In the genomic region with DNA sequence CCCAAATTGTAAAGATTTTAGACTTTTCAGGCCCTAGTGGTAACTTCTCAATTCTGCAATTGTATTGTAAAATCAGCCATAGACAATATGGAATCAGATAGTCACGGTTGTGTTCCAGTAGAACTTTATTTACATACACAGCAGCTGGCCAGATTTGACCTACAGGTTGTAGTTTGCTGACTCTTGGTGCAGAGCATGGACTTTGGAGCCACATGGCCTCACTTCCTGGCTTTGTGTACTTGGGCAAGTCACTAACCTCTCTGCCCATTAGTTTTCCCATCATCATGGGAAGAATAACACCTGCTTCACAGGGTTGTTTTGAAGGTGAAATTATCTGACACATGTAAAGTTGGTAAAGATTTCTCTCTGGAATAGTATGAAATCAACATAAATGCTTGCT, we compare ENCODE assay signal across 1 cellular context.
TF ChIP-seq lines count a peak whose summit lies in the region.

No MANE protein-coding gene starts in this region.

TF ChIP-seq in HepG2, 621 proteins besides CTCF, POLR2A, EP300 and RAD21 (continued from another document and continues in another):
- TF ChIP-seq, protein P1, sequence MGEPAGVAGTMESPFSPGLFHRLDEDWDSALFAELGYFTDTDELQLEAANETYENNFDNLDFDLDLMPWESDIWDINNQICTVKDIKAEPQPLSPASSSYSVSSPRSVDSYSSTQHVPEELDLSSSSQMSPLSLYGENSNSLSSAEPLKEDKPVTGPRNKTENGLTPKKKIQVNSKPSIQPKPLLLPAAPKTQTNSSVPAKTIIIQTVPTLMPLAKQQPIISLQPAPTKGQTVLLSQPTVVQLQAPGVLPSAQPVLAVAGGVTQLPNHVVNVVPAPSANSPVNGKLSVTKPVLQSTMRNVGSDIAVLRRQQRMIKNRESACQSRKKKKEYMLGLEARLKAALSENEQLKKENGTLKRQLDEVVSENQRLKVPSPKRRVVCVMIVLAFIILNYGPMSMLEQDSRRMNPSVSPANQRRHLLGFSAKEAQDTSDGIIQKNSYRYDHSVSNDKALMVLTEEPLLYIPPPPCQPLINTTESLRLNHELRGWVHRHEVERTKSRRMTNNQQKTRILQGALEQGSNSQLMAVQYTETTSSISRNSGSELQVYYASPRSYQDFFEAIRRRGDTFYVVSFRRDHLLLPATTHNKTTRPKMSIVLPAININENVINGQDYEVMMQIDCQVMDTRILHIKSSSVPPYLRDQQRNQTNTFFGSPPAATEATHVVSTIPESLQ (CRISPR knock-in tag; conservative IDR thresholded peaks at IDR 0.05), result no peak
- TF ChIP-seq HIVEP1 (CRISPR knock-in tag; IDR thresholded peaks at IDR 0.05), result no peak
- TF ChIP-seq ZMYM3 (CRISPR knock-in tag; IDR thresholded peaks at IDR 0.05), result peak; percentile 89
- 0 out of 2 replicates have a peak, but pooled peaks have one; percentile 20 for TF ChIP-seq NR2C2 (CRISPR knock-in tag; IDR thresholded peaks at IDR 0.05; ENCODE audit: borderline replicate concordance)
- no peak for TF ChIP-seq NFKB2 (CRISPR knock-in tag; IDR thresholded peaks at IDR 0.05; ENCODE audit: borderline replicate concordance)
- no peak for TF ChIP-seq PRPF4 (IDR thresholded peaks at IDR 0.05; ENCODE audit: low read depth, low read length, poor library complexity, severe bottlenecking)
- TF ChIP-seq ZNF44 (CRISPR knock-in tag; IDR thresholded peaks at IDR 0.05), result no peak
- TF ChIP-seq HDAC1 (CRISPR knock-in tag; IDR thresholded peaks at IDR 0.05), result no peak
- TF ChIP-seq SALL1 (CRISPR knock-in tag; IDR thresholded peaks at IDR 0.05), result 0 out of 2 replicates have a peak, but pooled peaks have one; percentile 16
- TF ChIP-seq PHF21A (CRISPR knock-in tag; IDR thresholded peaks at IDR 0.05), result 0 out of 2 replicates have a peak, but pooled peaks have one; percentile 24
- TF ChIP-seq SMC3 (IDR thresholded peaks at IDR 0.05; ENCODE audit: low read length), result no peak
- TF ChIP-seq, protein P2, sequence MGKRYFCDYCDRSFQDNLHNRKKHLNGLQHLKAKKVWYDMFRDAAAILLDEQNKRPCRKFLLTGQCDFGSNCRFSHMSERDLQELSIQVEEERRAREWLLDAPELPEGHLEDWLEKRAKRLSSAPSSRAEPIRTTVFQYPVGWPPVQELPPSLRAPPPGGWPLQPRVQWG (CRISPR knock-in tag; IDR thresholded peaks at IDR 0.05; ENCODE audit: borderline replicate concordance, low read depth), result no peak
- TF ChIP-seq REL (CRISPR knock-in tag; conservative IDR thresholded peaks at IDR 0.05), result no peak
- TF ChIP-seq ZNF674 (CRISPR knock-in tag; IDR thresholded peaks at IDR 0.05; ENCODE audit: low read depth), result no peak
- no peak for TF ChIP-seq KLF13 (CRISPR knock-in tag; IDR thresholded peaks at IDR 0.05)
- peak; percentile 22; the same call in 1 of the 2 replicates for TF ChIP-seq RXRA (CRISPR knock-in tag; IDR thresholded peaks at IDR 0.05)
- peak; percentile 98 for TF ChIP-seq ZNF644 (CRISPR knock-in tag; IDR thresholded peaks at IDR 0.05; ENCODE audit: low read depth)
- no peak for TF ChIP-seq ZNF33A (CRISPR knock-in tag; IDR thresholded peaks at IDR 0.05; ENCODE audit: borderline replicate concordance)
- TF ChIP-seq ZNF124 (CRISPR knock-in tag; IDR thresholded peaks at IDR 0.05), result no peak
- TF ChIP-seq FOXK1 (CRISPR knock-in tag; IDR thresholded peaks at IDR 0.05; ENCODE audit: borderline replicate concordance, low read depth), result peak; percentile 47; the same call in 1 of the 2 replicates
- no peak for TF ChIP-seq ZNF263 (CRISPR knock-in tag; IDR thresholded peaks at IDR 0.05)
- no peak for TF ChIP-seq ZNF235 (CRISPR knock-in tag; IDR thresholded peaks at IDR 0.05; ENCODE audit: borderline replicate concordance)
- peak; percentile 62; the same call in 1 of the 2 replicates for TF ChIP-seq GABPB1 (CRISPR knock-in tag; IDR thresholded peaks at IDR 0.05)
- TF ChIP-seq HES4 (CRISPR knock-in tag; IDR thresholded peaks at IDR 0.05; ENCODE audit: borderline replicate concordance), result no peak
- TF ChIP-seq HNRNPL (IDR thresholded peaks at IDR 0.05; ENCODE audit: low read depth, low read length), result no peak
- TF ChIP-seq ZNF343 (CRISPR knock-in tag; IDR thresholded peaks at IDR 0.05), result no peak
- TF ChIP-seq CBX5 (CRISPR knock-in tag; IDR thresholded peaks at IDR 0.05; ENCODE audit: borderline replicate concordance), result peak; percentile 38; the same call in 1 of the 2 replicates
- TF ChIP-seq ATF7 (IDR thresholded peaks at IDR 0.05), result no peak
- TF ChIP-seq ATF7 (CRISPR knock-in tag; IDR thresholded peaks at IDR 0.05), result no peak
- TF ChIP-seq ZNF331 (CRISPR knock-in tag; IDR thresholded peaks at IDR 0.05), result 0 out of 2 replicates have a peak, but pooled peaks have one; percentile 31
- no peak for TF ChIP-seq CHD2 (IDR thresholded peaks at IDR 0.05; ENCODE audit: low read depth, low read length)
- peak; percentile 14; the same call in 1 of the 2 replicates for TF ChIP-seq TCF7 (IDR thresholded peaks at IDR 0.05; ENCODE audit: low read depth)
- peak; percentile 47; the same call in 1 of the 2 replicates for TF ChIP-seq PPARG (CRISPR knock-in tag; conservative IDR thresholded peaks at IDR 0.05)
- TF ChIP-seq SMAD9 (CRISPR knock-in tag; IDR thresholded peaks at IDR 0.05), result no peak
- no peak for TF ChIP-seq PHF5A (CRISPR knock-in tag; IDR thresholded peaks at IDR 0.05; ENCODE audit: low read depth, unreplicated experiment)
- TF ChIP-seq, protein P3, sequence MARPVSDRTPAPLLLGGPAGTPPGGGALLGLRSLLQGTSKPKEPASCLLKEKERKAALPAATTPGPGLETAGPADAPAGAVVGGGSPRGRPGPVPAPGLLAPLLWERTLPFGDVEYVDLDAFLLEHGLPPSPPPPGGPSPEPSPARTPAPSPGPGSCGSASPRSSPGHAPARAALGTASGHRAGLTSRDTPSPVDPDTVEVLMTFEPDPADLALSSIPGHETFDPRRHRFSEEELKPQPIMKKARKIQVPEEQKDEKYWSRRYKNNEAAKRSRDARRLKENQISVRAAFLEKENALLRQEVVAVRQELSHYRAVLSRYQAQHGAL (CRISPR knock-in tag; IDR thresholded peaks at IDR 0.05; ENCODE audit: not compliant biosample characterization), result no peak
- 0 out of 2 replicates have a peak, but pooled peaks have one; percentile 21 for TF ChIP-seq NFIC (IDR thresholded peaks at IDR 0.05; ENCODE audit: low read length)
- no peak for TF ChIP-seq ZNF33B (CRISPR knock-in tag; IDR thresholded peaks at IDR 0.05)
- no peak for TF ChIP-seq GTF2F1 (IDR thresholded peaks at IDR 0.05; ENCODE audit: low read length)
- no peak for TF ChIP-seq PAWR (CRISPR knock-in tag; IDR thresholded peaks at IDR 0.05; ENCODE audit: borderline replicate concordance)
- 0 out of 2 replicates have a peak, but pooled peaks have one; percentile 42 for TF ChIP-seq NR2F2 (IDR thresholded peaks at IDR 0.05; ENCODE audit: borderline replicate concordance, low read depth)
- TF ChIP-seq SAP130 (CRISPR knock-in tag; IDR thresholded peaks at IDR 0.05; ENCODE audit: low read depth), result peak; percentile 42; the same call in 1 of the 2 replicates
- TF ChIP-seq GZF1 (CRISPR knock-in tag; IDR thresholded peaks at IDR 0.05), result no peak
- TF ChIP-seq FOXP1 (IDR thresholded peaks at IDR 0.05), result no peak
- TF ChIP-seq FOXP1 (CRISPR knock-in tag; IDR thresholded peaks at IDR 0.05), result peak; percentile 65
- no peak; the same call in 1 of the 2 replicates for TF ChIP-seq SOX13 (IDR thresholded peaks at IDR 0.05)
- TF ChIP-seq SOX13 (CRISPR knock-in tag; conservative IDR thresholded peaks at IDR 0.05 in 1 of 2, IDR thresholded peaks at IDR 0.05 in 1 of 2), result peak in 1 of 2 experiments; percentile 63; a peak in 1 of 4 replicates
- no peak for TF ChIP-seq POLR2AphosphoS2 (IDR thresholded peaks at IDR 0.05; ENCODE audit: low read depth, low read length)
- TF ChIP-seq ZBTB20 (CRISPR knock-in tag; IDR thresholded peaks at IDR 0.05; ENCODE audit: borderline replicate concordance, low read depth), result no peak
- TF ChIP-seq ZNF792 (CRISPR knock-in tag; IDR thresholded peaks at IDR 0.05), result peak; percentile 29; the same call in 1 of the 2 replicates
- TF ChIP-seq NCOA2 (CRISPR knock-in tag; IDR thresholded peaks at IDR 0.05), result 0 out of 2 replicates have a peak, but pooled peaks have one; percentile 23
- TF ChIP-seq RBM22 (optimal IDR thresholded peaks at IDR 0.05; ENCODE audit: low read length), result no peak
- TF ChIP-seq, protein P4, sequence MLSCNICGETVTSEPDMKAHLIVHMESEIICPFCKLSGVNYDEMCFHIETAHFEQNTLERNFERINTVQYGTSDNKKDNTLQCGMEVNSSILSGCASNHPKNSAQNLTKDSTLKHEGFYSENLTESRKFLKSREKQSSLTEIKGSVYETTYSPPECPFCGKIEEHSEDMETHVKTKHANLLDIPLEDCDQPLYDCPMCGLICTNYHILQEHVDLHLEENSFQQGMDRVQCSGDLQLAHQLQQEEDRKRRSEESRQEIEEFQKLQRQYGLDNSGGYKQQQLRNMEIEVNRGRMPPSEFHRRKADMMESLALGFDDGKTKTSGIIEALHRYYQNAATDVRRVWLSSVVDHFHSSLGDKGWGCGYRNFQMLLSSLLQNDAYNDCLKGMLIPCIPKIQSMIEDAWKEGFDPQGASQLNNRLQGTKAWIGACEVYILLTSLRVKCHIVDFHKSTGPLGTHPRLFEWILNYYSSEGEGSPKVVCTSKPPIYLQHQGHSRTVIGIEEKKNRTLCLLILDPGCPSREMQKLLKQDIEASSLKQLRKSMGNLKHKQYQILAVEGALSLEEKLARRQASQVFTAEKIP (CRISPR knock-in tag; IDR thresholded peaks at IDR 0.05; ENCODE audit: borderline replicate concordance), result no peak
- no peak for TF ChIP-seq IRX3 (CRISPR knock-in tag; IDR thresholded peaks at IDR 0.05; ENCODE audit: borderline replicate concordance, low read depth)
- TF ChIP-seq GFI1 (CRISPR knock-in tag; IDR thresholded peaks at IDR 0.05; ENCODE audit: borderline replicate concordance), result no peak
- TF ChIP-seq JUN (CRISPR knock-in tag; IDR thresholded peaks at IDR 0.05), result no peak
- TF ChIP-seq FOXO1 (CRISPR knock-in tag; IDR thresholded peaks at IDR 0.05), result peak; percentile 20; the same call in 1 of the 2 replicates
- TF ChIP-seq HHEX (CRISPR knock-in tag; IDR thresholded peaks at IDR 0.05), result no peak
- TF ChIP-seq ZNF3 (CRISPR knock-in tag; IDR thresholded peaks at IDR 0.05), result no peak
- TF ChIP-seq ZNF703 (CRISPR knock-in tag; IDR thresholded peaks at IDR 0.05; ENCODE audit: borderline replicate concordance), result no peak
- TF ChIP-seq PLRG1 (conservative IDR thresholded peaks at IDR 0.05), result no peak
- peak; percentile 39; the same call in 1 of the 2 replicates for TF ChIP-seq ESRRA (CRISPR knock-in tag; IDR thresholded peaks at IDR 0.05; ENCODE audit: low read depth)
- TF ChIP-seq ZNF607 (CRISPR knock-in tag; IDR thresholded peaks at IDR 0.05; ENCODE audit: borderline replicate concordance), result no peak
- TF ChIP-seq, protein P5, sequence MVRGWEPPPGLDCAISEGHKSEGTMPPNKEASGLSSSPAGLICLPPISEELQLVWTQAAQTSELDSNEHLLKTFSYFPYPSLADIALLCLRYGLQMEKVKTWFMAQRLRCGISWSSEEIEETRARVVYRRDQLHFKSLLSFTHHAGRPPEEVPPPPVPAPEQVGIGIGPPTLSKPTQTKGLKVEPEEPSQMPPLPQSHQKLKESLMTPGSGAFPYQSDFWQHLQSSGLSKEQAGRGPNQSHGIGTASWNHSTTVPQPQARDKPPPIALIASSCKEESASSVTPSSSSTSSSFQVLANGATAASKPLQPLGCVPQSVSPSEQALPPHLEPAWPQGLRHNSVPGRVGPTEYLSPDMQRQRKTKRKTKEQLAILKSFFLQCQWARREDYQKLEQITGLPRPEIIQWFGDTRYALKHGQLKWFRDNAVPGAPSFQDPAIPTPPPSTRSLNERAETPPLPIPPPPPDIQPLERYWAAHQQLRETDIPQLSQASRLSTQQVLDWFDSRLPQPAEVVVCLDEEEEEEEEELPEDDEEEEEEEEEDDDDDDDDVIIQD (CRISPR knock-in tag; IDR thresholded peaks at IDR 0.05; ENCODE audit: low read depth), result 0 out of 2 replicates have a peak, but pooled peaks have one; percentile 12
- TF ChIP-seq TRIM24 (CRISPR knock-in tag; IDR thresholded peaks at IDR 0.05), result peak; percentile 56; the same call in 1 of the 2 replicates
- TF ChIP-seq SOX5 (CRISPR knock-in tag; IDR thresholded peaks at IDR 0.05; ENCODE audit: borderline replicate concordance), result peak; percentile 49; the same call in 1 of the 2 replicates
- TF ChIP-seq ZNF781 (CRISPR knock-in tag; IDR thresholded peaks at IDR 0.05; ENCODE audit: borderline replicate concordance, not compliant biosample characterization), result no peak
- no peak for TF ChIP-seq ZNF10 (CRISPR knock-in tag; IDR thresholded peaks at IDR 0.05; ENCODE audit: borderline replicate concordance, low read depth)
- no peak for TF ChIP-seq ZFP90 (CRISPR knock-in tag; IDR thresholded peaks at IDR 0.05; ENCODE audit: borderline replicate concordance)
- TF ChIP-seq, protein P6, sequence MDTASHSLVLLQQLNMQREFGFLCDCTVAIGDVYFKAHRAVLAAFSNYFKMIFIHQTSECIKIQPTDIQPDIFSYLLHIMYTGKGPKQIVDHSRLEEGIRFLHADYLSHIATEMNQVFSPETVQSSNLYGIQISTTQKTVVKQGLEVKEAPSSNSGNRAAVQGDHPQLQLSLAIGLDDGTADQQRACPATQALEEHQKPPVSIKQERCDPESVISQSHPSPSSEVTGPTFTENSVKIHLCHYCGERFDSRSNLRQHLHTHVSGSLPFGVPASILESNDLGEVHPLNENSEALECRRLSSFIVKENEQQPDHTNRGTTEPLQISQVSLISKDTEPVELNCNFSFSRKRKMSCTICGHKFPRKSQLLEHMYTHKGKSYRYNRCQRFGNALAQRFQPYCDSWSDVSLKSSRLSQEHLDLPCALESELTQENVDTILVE (CRISPR knock-in tag; IDR thresholded peaks at IDR 0.05), result no peak
- no peak for TF ChIP-seq POLR2G (IDR thresholded peaks at IDR 0.05; ENCODE audit: low read depth, low read length)
- TF ChIP-seq RXRB (CRISPR knock-in tag; IDR thresholded peaks at IDR 0.05; ENCODE audit: borderline replicate concordance), result peak; percentile 51; the same call in 1 of the 2 replicates
- TF ChIP-seq AGO2 (optimal IDR thresholded peaks at IDR 0.05; ENCODE audit: low read depth, low read length), result no peak
- TF ChIP-seq ZNF484 (CRISPR knock-in tag; IDR thresholded peaks at IDR 0.05; ENCODE audit: borderline replicate concordance, low read depth), result no peak
- TF ChIP-seq, protein P7, sequence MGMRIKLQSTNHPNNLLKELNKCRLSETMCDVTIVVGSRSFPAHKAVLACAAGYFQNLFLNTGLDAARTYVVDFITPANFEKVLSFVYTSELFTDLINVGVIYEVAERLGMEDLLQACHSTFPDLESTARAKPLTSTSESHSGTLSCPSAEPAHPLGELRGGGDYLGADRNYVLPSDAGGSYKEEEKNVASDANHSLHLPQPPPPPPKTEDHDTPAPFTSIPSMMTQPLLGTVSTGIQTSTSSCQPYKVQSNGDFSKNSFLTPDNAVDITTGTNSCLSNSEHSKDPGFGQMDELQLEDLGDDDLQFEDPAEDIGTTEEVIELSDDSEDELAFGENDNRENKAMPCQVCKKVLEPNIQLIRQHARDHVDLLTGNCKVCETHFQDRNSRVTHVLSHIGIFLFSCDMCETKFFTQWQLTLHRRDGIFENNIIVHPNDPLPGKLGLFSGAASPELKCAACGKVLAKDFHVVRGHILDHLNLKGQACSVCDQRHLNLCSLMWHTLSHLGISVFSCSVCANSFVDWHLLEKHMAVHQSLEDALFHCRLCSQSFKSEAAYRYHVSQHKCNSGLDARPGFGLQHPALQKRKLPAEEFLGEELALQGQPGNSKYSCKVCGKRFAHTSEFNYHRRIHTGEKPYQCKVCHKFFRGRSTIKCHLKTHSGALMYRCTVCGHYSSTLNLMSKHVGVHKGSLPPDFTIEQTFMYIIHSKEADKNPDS (CRISPR knock-in tag; IDR thresholded peaks at IDR 0.05), result no peak
- TF ChIP-seq HOXA9 (CRISPR knock-in tag; IDR thresholded peaks at IDR 0.05; ENCODE audit: borderline replicate concordance), result no peak
